1 cellular context compared by ENCODE assay signal in genomic region chr12:112096667-112097066, GRCh38.
TF ChIP-seq lines count a peak whose summit lies in the region.

No MANE protein-coding gene starts in this region.

TF ChIP-seq in K562, 482 proteins besides CTCF, POLR2A, EP300 and RAD21 (continued from another document):
- TF ChIP-seq ZNF318 (IDR thresholded peaks at IDR 0.05; ENCODE audit: borderline replicate concordance in 1 of 2, low read depth in 1 of 2) (no peak), CBX5 (IDR thresholded peaks at IDR 0.05; ENCODE audit: borderline replicate concordance, low read depth) (no peak), FOS (IDR thresholded peaks at IDR 0.05; ENCODE audit: extremely low read depth, insufficient read length) (peak; percentile 44), POLR3G (IDR thresholded peaks at IDR 0.05; ENCODE audit: extremely low read depth, insufficient read length, insufficient replicate concordance) (no peak), JUND (IDR thresholded peaks at IDR 0.05; ENCODE audit: borderline replicate concordance, low read depth, low read length) (peak; percentile 75; the same call in 1 of the 2 replicates), JUND (tag; IDR thresholded peaks at IDR 0.05; ENCODE audit: borderline replicate concordance, low read depth, low read length) (peak; percentile 86; the same call in 2 of the 3 replicates), PKNOX1 (IDR thresholded peaks at IDR 0.05) (0 out of 2 replicates have a peak, but pooled peaks have one; percentile 21), SMARCE1 (IDR thresholded peaks at IDR 0.05) (peak; percentile 63; the same call in 1 of the 2 replicates), MAFK (IDR thresholded peaks at IDR 0.05; ENCODE audit: low read length) (peak; percentile 59), MAFG (tag; conservative IDR thresholded peaks at IDR 0.05) (peak; percentile 38; the same call in 1 of the 2 replicates), ZFPM2 (CRISPR knock-in tag; IDR thresholded peaks at IDR 0.05) (no peak), NFE2 (IDR thresholded peaks at IDR 0.05; ENCODE audit: low read depth) (peak; percentile 31; the same call in 1 of the 2 replicates)
